2 cellular contexts compared by ENCODE assay signal in genomic region chrX:30668581-30668980, GRCh38.
TF ChIP-seq lines count a peak whose summit lies in the region.

No MANE protein-coding gene starts in this region.

TF ChIP-seq in A549, 52 proteins besides CTCF, POLR2A, EP300 and RAD21:
- TF ChIP-seq CBX8 (IDR thresholded peaks at IDR 0.05) (no peak), NFE2L2 (conservative IDR thresholded peaks at IDR 0.05; ENCODE audit: low read length) (peak; percentile 56)
TF ChIP-seq in A549: peak in this region for 1.

TF ChIP-seq in K562, 482 proteins besides CTCF, POLR2A, EP300 and RAD21:
- peak; percentile 34; the same call in 1 of the 2 replicates for TF ChIP-seq MAFG (tag; conservative IDR thresholded peaks at IDR 0.05)
- TF ChIP-seq KDM1A (IDR thresholded peaks at IDR 0.05): no peak
- TF ChIP-seq ZNF316 (IDR thresholded peaks at IDR 0.05): 0 out of 2 replicates have a peak, but pooled peaks have one; percentile 9
- TF ChIP-seq C11orf30 (IDR thresholded peaks at IDR 0.05; ENCODE audit: low read depth): 0 out of 2 replicates have a peak, but pooled peaks have one; percentile 5
